ENCODE assay signal across 8 cellular contexts in the genomic region with DNA sequence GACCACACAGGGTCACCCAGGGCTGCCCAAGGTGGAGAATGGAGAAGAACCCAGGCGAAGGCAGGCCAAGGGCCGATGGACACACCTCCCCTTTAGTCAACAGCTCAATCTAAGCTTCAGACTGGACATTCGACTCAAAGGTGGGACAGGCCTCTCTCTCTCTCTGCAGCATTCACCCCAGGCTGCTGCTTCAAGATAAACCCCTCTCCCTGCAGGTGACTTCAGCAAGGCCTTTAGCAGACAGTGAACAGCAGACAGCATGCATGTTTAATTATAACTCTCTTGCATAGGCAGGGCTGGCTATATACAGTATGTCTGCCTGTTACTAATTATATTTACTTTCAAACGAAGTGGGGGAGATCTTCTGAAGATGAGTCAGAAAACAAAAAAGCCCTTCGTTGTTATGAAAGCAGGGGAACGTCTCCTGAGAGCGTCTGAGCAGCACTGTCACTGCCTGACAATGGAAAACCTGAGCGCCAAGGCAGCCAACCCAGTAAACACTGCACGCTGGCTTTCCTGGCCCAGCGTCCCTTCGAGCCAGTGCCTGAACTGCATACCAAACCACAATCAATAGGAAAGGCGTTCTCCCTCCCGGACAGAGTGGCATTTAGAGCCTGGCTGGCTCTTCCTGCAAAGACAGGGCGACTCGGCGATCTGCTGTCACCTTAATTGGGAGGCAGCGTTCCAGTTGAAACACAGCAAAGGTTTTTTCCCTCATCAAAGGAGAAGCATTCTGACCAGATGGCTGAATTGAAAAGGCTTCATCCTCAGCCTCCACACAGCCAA. TPM values are rescaled to one million over a fixed set of nuclear protein-coding genes. Genes with fewer than 3 reads are reported as not detected.
DNase-seq lines count a peak whose midpoint lies in the region; ATAC-seq, FAIRE-seq and TF ChIP-seq lines count a peak whose summit lies in the region.

No MANE protein-coding gene starts in this region.

- CTCF ChIA-PET in T-cell (lab: Charles Lee) (no interaction called here), MCF 10A (lab: Yijun Ruan, JAX) (interaction anchor here (0.6 to 2.9 kb wide), 13 partner anchors 9 to 588 kb away, joined by 3 to 18 read pairs (median 5); no protein-coding TSS in a partner anchor)

- H3K27ac Mint-ChIP-seq in T-cell (peak overlapping the region; percentile 71 to 75), MCF 10A (ENCODE audit: low read depth, unreplicated experiment) (no peak overlapping the region)

- peak; percentile 16 to 63 for TF ChIP-seq RAD21 in liver (IDR thresholded peaks at IDR 0.05)

- H3K4me1 Mint-ChIP-seq in T-cell (peaks cover 6 to 34% (median 20%) of the 10 kb centered on the region in 3 donors), MCF 10A (ENCODE audit: insufficient read depth, unreplicated experiment) (peaks cover 32% of the 10 kb centered on the region)

- H3K36me3 ChIP-seq in DOHH2 (ENCODE audit: control insufficient read depth, low read length) (no peaks in the 10 kb centered on the region), KMS-11 (ENCODE audit: insufficient read depth) (no peaks in the 10 kb centered on the region), liver (ENCODE audit: control insufficient read depth in 4 of 4, insufficient read depth in 3 of 4, low read depth in 1 of 4, low read length in 3 of 4) (no peaks in the 10 kb centered on the region)

- H3K27ac ChIP-seq in DOHH2 (ENCODE audit: low read depth, low read length) (no peak overlapping the region), KMS-11 (peak overlapping the region; percentile 72), liver (ENCODE audit: low read depth in 1 of 2, low read length in 2 of 2) (peak overlapping the region; percentile 89 to 96)

- H3K36me3 Mint-ChIP-seq in T-cell (no peaks in the 10 kb centered on the region), MCF 10A (ENCODE audit: insufficient read depth, unreplicated experiment) (peaks cover 6% of the 10 kb centered on the region)

- BruUV-seq in MCF 10A (replicated peaks; lab: Mats Ljungman, UMichigan): no TSS peak

- H3K4me1 ChIP-seq in DOHH2 (ENCODE audit: control insufficient read depth, low read length) (peaks cover 18% of the 10 kb centered on the region), KMS-11 (ENCODE audit: low read depth, poor library complexity, severe bottlenecking) (peaks cover 36% of the 10 kb centered on the region), liver (ENCODE audit: control insufficient read depth in 4 of 4, insufficient read depth in 4 of 4, low read length in 3 of 4) (peaks cover 6 to 71% (median 36%) of the 10 kb centered on the region in 4 donors)

- DNase-seq in T-cell: peak in 2 of 34 experiments; percentile 23 to 29
- peak; percentile 86 for DNase-seq in MCF 10A (ENCODE audit: unreplicated experiment)
- DNase-seq in stimulated activated CD4-positive, alpha-beta T cell treated with anti-CD3 and anti-CD28 coated beads, TNF-alpha, amount 100 ng/mL, for 1 hour (ENCODE audit: low read depth in 3 of 3, low spot score in 1 of 3): peak in 2 of 3 donors; percentile 18 to 42
- DNase-seq in GM19239 (ENCODE audit: insufficient read length, low spot score): no peak

- H3K4me3 ChIP-seq in DOHH2 (ENCODE audit: low read length) (peak overlapping the region; percentile 30; the same call in 1 of the 2 replicates), KMS-11 (IDR thresholded peaks at IDR 0.05; ENCODE audit: insufficient read depth, low read depth, low read length) (no peak overlapping the region), liver (ENCODE audit: low read depth in 1 of 3, low read length in 3 of 3) (peak overlapping the region; percentile 22 to 60 (median 41))

- H3K27me3 ChIP-seq in DOHH2 (ENCODE audit: control insufficient read depth, low read length) (no peaks in the 10 kb centered on the region; the same call in 1 of the 2 replicates), KMS-11 (ENCODE audit: insufficient read depth, low read depth) (no peaks in the 10 kb centered on the region), liver (ENCODE audit: control insufficient read depth in 4 of 4, insufficient read depth in 4 of 4, low read length in 3 of 4) (no peaks in the 10 kb centered on the region)

- H3F3A ChIP-seq in DOHH2 (ENCODE audit: control insufficient read depth, insufficient read depth): peaks cover 4% of the 10 kb centered on the region; the same call in 1 of the 2 replicates

- peak overlapping the region; percentile 88 for H2AFZ ChIP-seq in KMS-11 (ENCODE audit: low read depth)

- peaks cover 5% of the 10 kb centered on the region; the same call in 1 of the 2 replicates for H3K9me3 ChIP-seq in DOHH2 (ENCODE audit: control insufficient read depth, insufficient read depth, low read length)
- no peaks in the 10 kb centered on the region for H3K9me3 ChIP-seq in liver (ENCODE audit: control insufficient read depth in 4 of 4, low read length in 3 of 4)

- no peak for FAIRE-seq in GM19239 (lab: Jason Lieb, UNC)

- H3K79me2 ChIP-seq in DOHH2 (ENCODE audit: control insufficient read depth, low read length) (no peaks in the 10 kb centered on the region; the same call in 1 of the 2 replicates), KMS-11 (ENCODE audit: insufficient read depth, low read depth) (no peaks in the 10 kb centered on the region)

- H3K4me3 Mint-ChIP-seq in T-cell (peak overlapping the region; percentile 15 to 59 (median 28)), MCF 10A (ENCODE audit: unreplicated experiment) (no peak overlapping the region)

- 11% methylated on average over 17 of the region's 17 CpGs for whole genome bisulfite sequencing in liver

- H3K9ac ChIP-seq in KMS-11 (peak overlapping the region; percentile 55), liver (ENCODE audit: low read depth in 1 of 2, low read length in 2 of 2) (peak overlapping the region; percentile 40 to 94)

- TF ChIP-seq CTCF in DOHH2 (IDR thresholded peaks at IDR 0.05; ENCODE audit: low read depth, low read length, poor library complexity, severe bottlenecking): no peak
- no peak for TF ChIP-seq CTCF in KMS-11 (conservative IDR thresholded peaks at IDR 0.05; ENCODE audit: low read depth, low read length)
- no peak for TF ChIP-seq CTCF in MCF 10A (IDR thresholded peaks at IDR 0.05; ENCODE audit: unreplicated experiment)
- no peak for TF ChIP-seq CTCF in liver (IDR thresholded peaks at IDR 0.05; ENCODE audit: low read depth, low read length, missing input control)

- H3K27me3 Mint-ChIP-seq in T-cell (no peaks in the 10 kb centered on the region), MCF 10A (ENCODE audit: insufficient read depth, unreplicated experiment) (no peaks in the 10 kb centered on the region)

- intact Hi-C loops in MCF 10A (cut with micrococcal nuclease): loop anchor here (5.0 kb wide), 1 partner anchor 207 kb away; no protein-coding TSS in a partner anchor

- POLR2A ChIA-PET in T-cell (lab: Charles Lee): no interaction called here
- POLR2A ChIA-PET in MCF 10A (lab: Yijun Ruan, JAX): interaction anchor here (0.7 to 13.9 kb wide), 27 partner anchors 9 to 596 kb away, joined by 3 to 406 read pairs (median 6); a partner anchor contains a TSS

- H3K9me3 Mint-ChIP-seq in T-cell (no peaks in the 10 kb centered on the region), MCF 10A (ENCODE audit: unreplicated experiment) (no peaks in the 10 kb centered on the region)

- ATAC-seq in GM21528 (IDR thresholded peaks at IDR 0.05; ENCODE audit: low FRiP score, unreplicated experiment) (peak; percentile 37), T-cell (replicated peaks in 1 of 4) (peak; percentile 40 to 63 (median 50))

- H3K9me2 ChIP-seq in DOHH2 (replicated peaks; ENCODE audit: control insufficient read depth, low read length): no peaks in the 10 kb centered on the region

- H4K20me1 ChIP-seq in DOHH2 (ENCODE audit: control insufficient read depth, insufficient read depth, low read depth, low read length) (no peaks in the 10 kb centered on the region), KMS-11 (ENCODE audit: insufficient read depth) (no peaks in the 10 kb centered on the region)

- H3K4me2 ChIP-seq in DOHH2 (ENCODE audit: low read length) (peak overlapping the region; percentile 41), KMS-11 (peak overlapping the region; percentile 91)

TF ChIP-seq in liver, 16 proteins besides CTCF, POLR2A, EP300 and RAD21:
- TF ChIP-seq JUND (IDR thresholded peaks at IDR 0.05): peak; percentile 35 to 61
- TF ChIP-seq RXRA (IDR thresholded peaks at IDR 0.05): peak; percentile 45 to 68
- TF ChIP-seq, protein P1, sequence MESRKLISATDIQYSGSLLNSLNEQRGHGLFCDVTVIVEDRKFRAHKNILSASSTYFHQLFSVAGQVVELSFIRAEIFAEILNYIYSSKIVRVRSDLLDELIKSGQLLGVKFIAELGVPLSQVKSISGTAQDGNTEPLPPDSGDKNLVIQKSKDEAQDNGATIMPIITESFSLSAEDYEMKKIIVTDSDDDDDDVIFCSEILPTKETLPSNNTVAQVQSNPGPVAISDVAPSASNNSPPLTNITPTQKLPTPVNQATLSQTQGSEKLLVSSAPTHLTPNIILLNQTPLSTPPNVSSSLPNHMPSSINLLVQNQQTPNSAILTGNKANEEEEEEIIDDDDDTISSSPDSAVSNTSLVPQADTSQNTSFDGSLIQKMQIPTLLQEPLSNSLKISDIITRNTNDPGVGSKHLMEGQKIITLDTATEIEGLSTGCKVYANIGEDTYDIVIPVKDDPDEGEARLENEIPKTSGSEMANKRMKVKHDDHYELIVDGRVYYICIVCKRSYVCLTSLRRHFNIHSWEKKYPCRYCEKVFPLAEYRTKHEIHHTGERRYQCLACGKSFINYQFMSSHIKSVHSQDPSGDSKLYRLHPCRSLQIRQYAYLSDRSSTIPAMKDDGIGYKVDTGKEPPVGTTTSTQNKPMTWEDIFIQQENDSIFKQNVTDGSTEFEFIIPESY (IDR thresholded peaks at IDR 0.05): no peak
- TF ChIP-seq, protein P2, sequence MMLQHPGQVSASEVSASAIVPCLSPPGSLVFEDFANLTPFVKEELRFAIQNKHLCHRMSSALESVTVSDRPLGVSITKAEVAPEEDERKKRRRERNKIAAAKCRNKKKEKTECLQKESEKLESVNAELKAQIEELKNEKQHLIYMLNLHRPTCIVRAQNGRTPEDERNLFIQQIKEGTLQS (IDR thresholded peaks at IDR 0.05): no peak
- peak; percentile 35 for TF ChIP-seq FOXA2 (IDR thresholded peaks at IDR 0.05)
- no peak for TF ChIP-seq EGR1 (IDR thresholded peaks at IDR 0.05; ENCODE audit: low read depth in 2 of 2)
- TF ChIP-seq TAF1 (conservative IDR thresholded peaks at IDR 0.05): peak; percentile 82
- peak; percentile 40 for TF ChIP-seq FOXA1 (IDR thresholded peaks at IDR 0.05)
- TF ChIP-seq SP1 (IDR thresholded peaks at IDR 0.05): peak; percentile 64
- TF ChIP-seq GABPA (IDR thresholded peaks at IDR 0.05 in 1 of 2, conservative IDR thresholded peaks at IDR 0.05 in 1 of 2): no peak
- TF ChIP-seq YY1 (IDR thresholded peaks at IDR 0.05): peak; percentile 45
- peak in 1 of 2 donors; percentile 59 for TF ChIP-seq HNF4A (conservative IDR thresholded peaks at IDR 0.05)
- TF ChIP-seq, protein P3, sequence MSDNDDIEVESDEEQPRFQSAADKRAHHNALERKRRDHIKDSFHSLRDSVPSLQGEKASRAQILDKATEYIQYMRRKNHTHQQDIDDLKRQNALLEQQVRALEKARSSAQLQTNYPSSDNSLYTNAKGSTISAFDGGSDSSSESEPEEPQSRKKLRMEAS (IDR thresholded peaks at IDR 0.05): peak; percentile 76
- no peak for TF ChIP-seq NR2F2 (IDR thresholded peaks at IDR 0.05)

RNA-seq across cellular contexts. Expression of a gene that starts 54.1 kb away (rescaled TPM):
- total RNA-seq in T-cell (100 to 1,000 TPM in 4 of 5 donors, 10 to 100 TPM in 1; 81.7 to 115 (median 106) TPM), MCF 10A (2022) (309 and 339 TPM in 2 replicates), liver (10 to 100 TPM; 34.9 to 43.3 TPM)
- polyA plus RNA-seq in liver: 10 to 100 TPM; 33.4 to 74.4 TPM
